Comparison of ENCODE assay signal across 10 cellular contexts in genomic region chr4:15234585-15235126, GRCh38.
DNase-seq lines count a peak whose midpoint lies in the region; ATAC-seq and TF ChIP-seq lines count a peak whose summit lies in the region.
"Had no signal": no experiment of that assay in that cellular context is flagged by ENCODE, and none has a peak within 500 bp of the region (broad histone marks: within the 10 kb centered on the region; RNA-seq: fewer than 3 reads in every experiment).

No MANE protein-coding gene starts in this region.

- peaks cover 21% of the 10 kb centered on the region for H3K4me1 Mint-ChIP-seq in central memory CD8-positive, alpha-beta T cell
- H3K4me1 Mint-ChIP-seq in naive thymus-derived CD4-positive, alpha-beta T cell, result peaks cover 25 to 39% (median 35%) of the 10 kb centered on the region in 7 donors
- H3K4me1 Mint-ChIP-seq in T-cell, result peaks cover 30 to 41% (median 32%) of the 10 kb centered on the region in 3 donors
- H3K4me1 Mint-ChIP-seq in neural progenitor cell, result peaks cover 7% of the 10 kb centered on the region

- H3K9ac ChIP-seq in neural progenitor cell, result no peak overlapping the region

- peak overlapping the region; percentile 17 for H3K4me3 Mint-ChIP-seq in central memory CD8-positive, alpha-beta T cell
- peak overlapping the region in 6 of 10 donors; percentile 58 to 80 (median 67) for H3K4me3 Mint-ChIP-seq in naive thymus-derived CD4-positive, alpha-beta T cell
- H3K4me3 Mint-ChIP-seq in T-cell (peak overlapping the region in 1 of 3 donors; percentile 79), neural progenitor cell (no peak overlapping the region)

- H2AFZ ChIP-seq in neural progenitor cell (replicated peaks), result no peak overlapping the region

- H3K27me3 Mint-ChIP-seq in central memory CD8-positive, alpha-beta T cell, result no peaks in the 10 kb centered on the region
- no peaks in the 10 kb centered on the region for H3K27me3 Mint-ChIP-seq in naive thymus-derived CD4-positive, alpha-beta T cell
- H3K27me3 Mint-ChIP-seq in T-cell (no peaks in the 10 kb centered on the region), neural progenitor cell (ENCODE audit: insufficient read depth, low read depth) (peaks cover 7% of the 10 kb centered on the region)

- no peak for ATAC-seq in central memory CD8-positive, alpha-beta T cell (replicated peaks; ENCODE audit: extremely low read depth, poor library complexity, severe bottlenecking)
- ATAC-seq in naive thymus-derived CD4-positive, alpha-beta T cell, result no peak
- ATAC-seq in T-cell (replicated peaks in 1 of 4), result no peak

- no peaks in the 10 kb centered on the region for H3K79me2 ChIP-seq in neural progenitor cell (ENCODE audit: low read depth)

- peaks cover 0 to 27% of the 10 kb centered on the region in 2 donors for H3K4me1 ChIP-seq in naive thymus-derived CD4-positive, alpha-beta T cell (ENCODE audit: control insufficient read depth in 2 of 2, insufficient read depth in 2 of 2, low read length in 2 of 2)
- peaks cover 10% of the 10 kb centered on the region for H3K4me1 ChIP-seq in neural progenitor cell

- no peaks in the 10 kb centered on the region for H3K9me3 Mint-ChIP-seq in central memory CD8-positive, alpha-beta T cell
- no peaks in the 10 kb centered on the region for H3K9me3 Mint-ChIP-seq in naive thymus-derived CD4-positive, alpha-beta T cell
- no peaks in the 10 kb centered on the region for H3K9me3 Mint-ChIP-seq in T-cell
- no peaks in the 10 kb centered on the region for H3K9me3 Mint-ChIP-seq in neural progenitor cell
- H3K9me3 Mint-ChIP-seq: activated B cell treated with CpG ODN at 0.5 μM for 24 hours had no signal

- CTCF ChIA-PET in naive thymus-derived CD4-positive, alpha-beta T cell (lab: Charles Lee), result interaction anchor here (0.6 to 9.4 kb wide), 2 partner anchors 223 to 775 kb away, joined by 3 to 113 read pairs; no protein-coding TSS in a partner anchor
- CTCF ChIA-PET in T-cell (lab: Charles Lee), result interaction anchor here (0.5 to 2.8 kb wide), 3 partner anchors 66 to 223 kb away, joined by 3 to 11 read pairs (median 5); no protein-coding TSS in a partner anchor

- intact Hi-C loops in naive thymus-derived CD4-positive, alpha-beta T cell (cut with micrococcal nuclease), result loop anchor here in 1 of 2 donors (5.0 to 10.0 kb wide), 3 partner anchors 232 to 1580 kb away; partner anchors contain the start of genes CPEB2 and TAPT1

- H3K4me3 ChIP-seq in MG63, result no peak overlapping the region
- H3K4me3 ChIP-seq in naive thymus-derived CD4-positive, alpha-beta T cell (ENCODE audit: low read length), result no peak overlapping the region
- H3K4me3 ChIP-seq in neural progenitor cell, result no peak overlapping the region

- no peaks in the 10 kb centered on the region for H3F3A ChIP-seq in neural progenitor cell (ENCODE audit: low read depth)

- DNase-seq in AG20443 (ENCODE audit: low spot score) (peak; percentile 87), MG63 (peak; percentile 71), T-cell (no peak), GOT3 (lab: John Stamatoyannopoulos, UW) (no peak), neural progenitor cell (ENCODE audit: low spot score) (no peak), middle frontal gyrus (ENCODE audit: extremely low spot score, low spot score) (no peak)
- DNase-seq in central memory CD8-positive, alpha-beta T cell (ENCODE audit: low spot score in 2 of 2), result no peak
- DNase-seq in naive thymus-derived CD4-positive, alpha-beta T cell, result no peak
- DNase-seq: activated B cell treated with CpG ODN at 0.5 μM for 24 hours, NCI-H526 treated with DMSO at 0.1 percent for 48 hours had no signal

- H3K36me3 ChIP-seq in MG63 (no peaks in the 10 kb centered on the region), neural progenitor cell (no peaks in the 10 kb centered on the region)
- no peaks in the 10 kb centered on the region for H3K36me3 ChIP-seq in naive thymus-derived CD4-positive, alpha-beta T cell (ENCODE audit: control insufficient read depth in 2 of 3, insufficient read depth in 3 of 3, low read length in 3 of 3)

- H3K4me2 ChIP-seq in neural progenitor cell, result no peak overlapping the region

- TF ChIP-seq CTCF in neural progenitor cell (IDR thresholded peaks at IDR 0.05), result no peak

- H4K20me1 ChIP-seq in neural progenitor cell (ENCODE audit: low read depth), result no peaks in the 10 kb centered on the region

- no peaks in the 10 kb centered on the region for H3K36me3 Mint-ChIP-seq in central memory CD8-positive, alpha-beta T cell (ENCODE audit: insufficient read depth)
- H3K36me3 Mint-ChIP-seq in naive thymus-derived CD4-positive, alpha-beta T cell, result no peaks in the 10 kb centered on the region
- H3K36me3 Mint-ChIP-seq in T-cell, result no peaks in the 10 kb centered on the region
- no peaks in the 10 kb centered on the region for H3K36me3 Mint-ChIP-seq in neural progenitor cell

- H3K27me3 ChIP-seq in MG63 (no peaks in the 10 kb centered on the region), neural progenitor cell (no peaks in the 10 kb centered on the region)
- H3K27me3 ChIP-seq in naive thymus-derived CD4-positive, alpha-beta T cell (ENCODE audit: control insufficient read depth in 2 of 2, insufficient read depth in 2 of 2, low read length in 2 of 2), result no peaks in the 10 kb centered on the region

- peak overlapping the region; percentile 54 for H3K27ac Mint-ChIP-seq in central memory CD8-positive, alpha-beta T cell (ENCODE audit: low read depth)
- peak overlapping the region in 5 of 9 donors; percentile 68 to 90 (median 75) for H3K27ac Mint-ChIP-seq in naive thymus-derived CD4-positive, alpha-beta T cell
- peak overlapping the region in 1 of 2 donors; percentile 89 for H3K27ac Mint-ChIP-seq in T-cell
- no peak overlapping the region for H3K27ac Mint-ChIP-seq in neural progenitor cell
- H3K27ac Mint-ChIP-seq: activated B cell treated with CpG ODN at 0.5 μM for 24 hours had no signal

- no peak overlapping the region for H3K27ac ChIP-seq in naive thymus-derived CD4-positive, alpha-beta T cell (ENCODE audit: low read depth, low read length)
- H3K27ac ChIP-seq in neural progenitor cell, result no peak overlapping the region

- no peaks in the 10 kb centered on the region for H3K9me3 ChIP-seq in MG63
- H3K9me3 ChIP-seq in naive thymus-derived CD4-positive, alpha-beta T cell (ENCODE audit: control insufficient read depth in 2 of 3, low read length in 3 of 3), result no peaks in the 10 kb centered on the region
- no peaks in the 10 kb centered on the region for H3K9me3 ChIP-seq in neural progenitor cell (ENCODE audit: low read depth)

- POLR2A ChIA-PET in naive thymus-derived CD4-positive, alpha-beta T cell (lab: Charles Lee), result no interaction called here
- POLR2A ChIA-PET in T-cell (lab: Charles Lee), result interaction anchor here in 1 of 2 donors (0.6 kb wide), 1 partner anchor 11 kb away, joined by 5 read pairs; no protein-coding TSS in a partner anchor

Comparison
In these comparisons a context has a peak if more than half of its experiments do, and no peak if none do; other contexts are left out.
1. DNase-seq: peak in AG20443 (single experiment) and MG63 (single experiment); none in central memory CD8-positive, alpha-beta T cell (0 of 2), naive thymus-derived CD4-positive, alpha-beta T cell (0 of 9), T-cell (0 of 34), GOT3 (single experiment), neural progenitor cell (single experiment) and middle frontal gyrus (single experiment).